In genomic region chr9:93452710-93453046, GRCh38 we compare ENCODE assay signal across 8 cellular contexts. TPM values are rescaled to one million over a fixed set of nuclear protein-coding genes. Genes with fewer than 3 reads are reported as not detected.
DNase-seq lines count a peak whose midpoint lies in the region; ATAC-seq, FAIRE-seq and TF ChIP-seq lines count a peak whose summit lies in the region.

No MANE protein-coding gene starts in this region.

- H3K9me1 ChIP-seq in keratinocyte (ENCODE audit: control insufficient read depth, extremely low read depth, insufficient read depth, low read length): no peaks in the 10 kb centered on the region

- no peaks in the 10 kb centered on the region for H3K27me3 Mint-ChIP-seq in CD4-positive, alpha-beta memory T cell
- H3K27me3 Mint-ChIP-seq in astrocyte (ENCODE audit: low read depth, unreplicated experiment): no peaks in the 10 kb centered on the region
- no peaks in the 10 kb centered on the region for H3K27me3 Mint-ChIP-seq in stimulated activated naive B cell treated with anti-CD40 and anti-IgM and Interleukin-4, amounts not matched to agents 10 μg/mL and 1 μg/mL and 100 μg/mL, for 72 hours

- peaks cover 56% of the 10 kb centered on the region for H3K4me1 ChIP-seq in CD4-positive, alpha-beta memory T cell (ENCODE audit: insufficient read depth, low read length)
- H3K4me1 ChIP-seq in astrocyte (ENCODE audit: insufficient read depth, low read length) (peaks cover 15% of the 10 kb centered on the region), keratinocyte (ENCODE audit: control insufficient read depth, extremely low read depth, insufficient read depth, low read length) (peaks cover 25% of the 10 kb centered on the region)

- H3K27me3 ChIP-seq in CD4-positive, alpha-beta memory T cell (ENCODE audit: insufficient read depth, low read length): no peaks in the 10 kb centered on the region
- H3K27me3 ChIP-seq in astrocyte (ENCODE audit: insufficient read depth, low read length) (no peaks in the 10 kb centered on the region), keratinocyte (ENCODE audit: control insufficient read depth, extremely low read depth, insufficient read depth, low read length) (no peaks in the 10 kb centered on the region)

- H3K27ac Mint-ChIP-seq in CD4-positive, alpha-beta memory T cell: peak overlapping the region; percentile 88 to 99 (median 97)
- H3K27ac Mint-ChIP-seq in astrocyte (ENCODE audit: unreplicated experiment): peak overlapping the region; percentile 60
- H3K27ac Mint-ChIP-seq in stimulated activated naive B cell treated with anti-CD40 and anti-IgM and Interleukin-4, amounts not matched to agents 10 μg/mL and 1 μg/mL and 100 μg/mL, for 72 hours: peak overlapping the region; percentile 96

- H3K9me3 ChIP-seq in CD4-positive, alpha-beta memory T cell (ENCODE audit: control insufficient read depth in 1 of 2, low read length in 2 of 2): no peaks in the 10 kb centered on the region
- H3K9me3 ChIP-seq in astrocyte (ENCODE audit: insufficient read depth, low read depth, low read length) (no peaks in the 10 kb centered on the region), keratinocyte (ENCODE audit: control insufficient read depth, low read depth, low read length) (no peaks in the 10 kb centered on the region)

- H4K20me1 ChIP-seq in astrocyte (ENCODE audit: insufficient read depth, low read length) (peaks cover 53% of the 10 kb centered on the region), keratinocyte (ENCODE audit: control insufficient read depth, extremely low read depth, insufficient read depth, low read length) (peaks cover 4% of the 10 kb centered on the region)

- dilution Hi-C loops in keratinocyte (cut with MboI; ENCODE audit: extremely low pct_ligation_motif_present, low sequenced_read_pairs): no loop called here

- intact Hi-C loops in CD4-positive, alpha-beta memory T cell (cut with micrococcal nuclease): loop anchor here (1.0 to 10.0 kb wide), 9 partner anchors 50 to 1338 kb away; partner anchors contain the start of genes CARD19, NINJ1, SPTLC1 and ZNF169

- CTCF ChIA-PET in CD4-positive, alpha-beta memory T cell (lab: Charles Lee; ENCODE audit: partially characterized antibody): interaction anchor here (1.3 to 2.4 kb wide), 3 partner anchors 11 to 347 kb away, joined by 5 to 22 read pairs (median 19); no protein-coding TSS in a partner anchor

- POLR2A ChIA-PET in CD4-positive, alpha-beta memory T cell (lab: Charles Lee; ENCODE audit: partially characterized antibody): interaction anchor here (0.9 to 2.4 kb wide), 8 partner anchors 11 to 498 kb away, joined by 3 to 34 read pairs (median 4); no protein-coding TSS in a partner anchor

- in situ Hi-C loops in KBM-7 (cut with MboI; ENCODE audit: low pct_unique_long_range_greater_than_20kb, low sequenced_read_pairs): no loop called here

- no peak for TF ChIP-seq CTCF in astrocyte (IDR thresholded peaks at IDR 0.05; ENCODE audit: insufficient read depth, low read depth, low read length)
- TF ChIP-seq CTCF in keratinocyte (optimal IDR thresholded peaks at IDR 0.05 in 1 of 3, IDR thresholded peaks at IDR 0.05 in 1 of 3, conservative IDR thresholded peaks at IDR 0.05 in 1 of 3; ENCODE audit: extremely low read depth in 1 of 3, insufficient read depth in 2 of 3, low read length in 3 of 3): no peak

- H3K9ac ChIP-seq in astrocyte (ENCODE audit: low read length) (peak overlapping the region; percentile 89), keratinocyte (ENCODE audit: control insufficient read depth, extremely low read depth, insufficient read depth, low read length) (peak overlapping the region; percentile 92)

- H2AFZ ChIP-seq in astrocyte (ENCODE audit: low read depth, low read length) (peak overlapping the region; percentile 69), keratinocyte (ENCODE audit: control insufficient read depth, low read length) (no peak overlapping the region)

- FAIRE-seq in astrocyte (lab: Jason Lieb, UNC) (no peak), keratinocyte (lab: Jason Lieb, UNC) (no peak)

- H3K27ac ChIP-seq in CD4-positive, alpha-beta memory T cell (ENCODE audit: low read depth, low read length): peak overlapping the region; percentile 69
- H3K27ac ChIP-seq in astrocyte (ENCODE audit: low read depth, low read length): peak overlapping the region; percentile 72
- H3K27ac ChIP-seq in keratinocyte (ENCODE audit: control insufficient read depth, insufficient read depth, low read length): peak overlapping the region; percentile 85

- no peak for DNase-seq in CD4-positive, alpha-beta memory T cell
- DNase-seq in LoVo (ENCODE audit: low spot score) (peak; percentile 18), astrocyte (ENCODE audit: low read depth) (no peak), keratinocyte (ENCODE audit: low read depth, low spot score) (no peak), SKM-1 treated with dmso at 0.1 percent for 144 hours (lab: John Stamatoyannopoulos, UW; ENCODE audit: unreplicated experiment) (no peak), KBM-7 (no peak), mucosa of gallbladder (ENCODE audit: low spot score) (no peak)
- no peak for DNase-seq in stimulated activated naive B cell treated with anti-CD40 and anti-IgM and Interleukin-4, amounts not matched to agents 10 μg/mL and 1 μg/mL and 100 μg/mL, for 72 hours

- peaks cover 81% of the 10 kb centered on the region for H3K79me2 ChIP-seq in astrocyte (ENCODE audit: insufficient read depth, low read length)
- peaks cover 61% of the 10 kb centered on the region for H3K79me2 ChIP-seq in keratinocyte (ENCODE audit: control insufficient read depth, insufficient read depth, low read length)

- peaks cover 4 to 31% of the 10 kb centered on the region in 2 donors for H3K36me3 Mint-ChIP-seq in CD4-positive, alpha-beta memory T cell
- H3K36me3 Mint-ChIP-seq in astrocyte (ENCODE audit: low read depth, unreplicated experiment): peaks cover 7% of the 10 kb centered on the region
- H3K36me3 Mint-ChIP-seq in stimulated activated naive B cell treated with anti-CD40 and anti-IgM and Interleukin-4, amounts not matched to agents 10 μg/mL and 1 μg/mL and 100 μg/mL, for 72 hours: peaks cover 12 to 31% of the 10 kb centered on the region in 2 donors

- H3K9me3 Mint-ChIP-seq in CD4-positive, alpha-beta memory T cell: no peaks in the 10 kb centered on the region
- no peaks in the 10 kb centered on the region for H3K9me3 Mint-ChIP-seq in astrocyte (ENCODE audit: unreplicated experiment)
- H3K9me3 Mint-ChIP-seq in stimulated activated naive B cell treated with anti-CD40 and anti-IgM and Interleukin-4, amounts not matched to agents 10 μg/mL and 1 μg/mL and 100 μg/mL, for 72 hours: no peaks in the 10 kb centered on the region

- H3K4me2 ChIP-seq in astrocyte (ENCODE audit: low read length) (peak overlapping the region; percentile 93), keratinocyte (ENCODE audit: control insufficient read depth, extremely low read depth, insufficient read depth, low read depth, low read length) (peak overlapping the region; percentile 77)

- H3K4me1 Mint-ChIP-seq in CD4-positive, alpha-beta memory T cell: peaks cover 34 to 60% (median 47%) of the 10 kb centered on the region in 4 donors
- H3K4me1 Mint-ChIP-seq in astrocyte (ENCODE audit: low read depth, unreplicated experiment): peaks cover 15% of the 10 kb centered on the region
- peaks cover 21 to 46% of the 10 kb centered on the region in 2 donors for H3K4me1 Mint-ChIP-seq in stimulated activated naive B cell treated with anti-CD40 and anti-IgM and Interleukin-4, amounts not matched to agents 10 μg/mL and 1 μg/mL and 100 μg/mL, for 72 hours

- H3K4me3 Mint-ChIP-seq in CD4-positive, alpha-beta memory T cell: peak overlapping the region; percentile 93 to 98 (median 96)
- peak overlapping the region; percentile 95 for H3K4me3 Mint-ChIP-seq in astrocyte (ENCODE audit: unreplicated experiment)
- H3K4me3 Mint-ChIP-seq in stimulated activated naive B cell treated with anti-CD40 and anti-IgM and Interleukin-4, amounts not matched to agents 10 μg/mL and 1 μg/mL and 100 μg/mL, for 72 hours: peak overlapping the region; percentile 87 to 92

- H3K36me3 ChIP-seq in CD4-positive, alpha-beta memory T cell (ENCODE audit: insufficient read depth, low read length): peaks cover 5% of the 10 kb centered on the region
- H3K36me3 ChIP-seq in astrocyte (ENCODE audit: insufficient read depth, low read length): peaks cover 6% of the 10 kb centered on the region
- H3K36me3 ChIP-seq in keratinocyte (ENCODE audit: control insufficient read depth in 2 of 2, extremely low read depth in 1 of 2, insufficient read depth in 2 of 2, low read length in 2 of 2): peaks cover 0 to 5% of the 10 kb centered on the region in 2 experiments

- H3K4me3 ChIP-seq in CD4-positive, alpha-beta memory T cell (ENCODE audit: low read length in 2 of 2): peak overlapping the region; percentile 69 to 83
- H3K4me3 ChIP-seq in astrocyte (ENCODE audit: insufficient read depth, low read depth, low read length): peak overlapping the region; percentile 79
- peak overlapping the region; percentile 90 to 96 (median 92) for H3K4me3 ChIP-seq in keratinocyte (ENCODE audit: control insufficient read depth in 2 of 3, extremely low read depth in 1 of 3, insufficient read depth in 2 of 3, low read depth in 1 of 3, low read length in 3 of 3)

- peak in 1 of 2 donors; percentile 0 for ATAC-seq in stimulated activated naive B cell treated with anti-CD40 and anti-IgM and Interleukin-4, amounts not matched to agents 10 μg/mL and 1 μg/mL and 100 μg/mL, for 72 hours (replicated peaks)

RNA-seq across cellular contexts. Expression of gene FAM120AOS, which starts 0.7 kb away (rescaled TPM):
- 10 to 100 TPM; 49.7 to 50.8 TPM for total RNA-seq in CD4-positive, alpha-beta memory T cell
- 10 to 100 TPM; 57.5 to 64.6 TPM for polyA plus RNA-seq in CD4-positive, alpha-beta memory T cell
- total RNA-seq in astrocyte (29.6 and 29.7 TPM in 2 replicates), mucosa of gallbladder (51.1 TPM)
- polyA plus RNA-seq in keratinocyte: 15.6 to 18.6 TPM (median 16.1 TPM) in 3 replicates
- polyA plus RNA-seq in keratinocyte (2011; ENCODE audit: low read depth): 8.2 TPM
- 11.9 and 20.7 TPM in 2 replicates for polyA plus RNA-seq in keratinocyte (2011; cell fraction: cytosol; rRNA removed)
- 12.7 and 14.1 TPM in 2 replicates for polyA plus RNA-seq in keratinocyte (2011; cell fraction: nucleus; rRNA removed)
- 11.6 and 13.0 TPM in 2 replicates for polyA plus RNA-seq in keratinocyte (2012; ENCODE audit: low replicate concordance)
- 4.4 to 11.1 TPM (median 8.6 TPM) in 3 replicates for polyA minus RNA-seq in keratinocyte
- 9.8 TPM for polyA minus RNA-seq in keratinocyte (2011; cell fraction: cytosol; rRNA and poly(A)+ RNA removed)
- polyA minus RNA-seq in keratinocyte (2011; cell fraction: nucleus; rRNA and poly(A)+ RNA removed): 4.3 and 5.7 TPM in 2 replicates

RNA-seq across cellular contexts. Expression of gene FAM120A, which starts 1.2 kb away (rescaled TPM):
- total RNA-seq in CD4-positive, alpha-beta memory T cell: 10 to 100 TPM; 85.8 to 88.5 TPM
- polyA plus RNA-seq in CD4-positive, alpha-beta memory T cell: 10 to 100 TPM in 1 of 2 donors, 1 to 10 TPM in 1; 6.2 to 14.0 TPM
- total RNA-seq in astrocyte (57.7 and 61.7 TPM in 2 replicates), mucosa of gallbladder (124 TPM)
- 51.6 to 88.3 TPM (median 79.2 TPM) in 3 replicates for polyA plus RNA-seq in keratinocyte
- 17.0 TPM for polyA plus RNA-seq in keratinocyte (2011; ENCODE audit: low read depth)
- polyA plus RNA-seq in keratinocyte (2011; cell fraction: cytosol; rRNA removed): 67.8 and 81.6 TPM in 2 replicates
- polyA plus RNA-seq in keratinocyte (2011; cell fraction: nucleus; rRNA removed): 78.2 and 93.4 TPM in 2 replicates
- 28.9 and 92.0 TPM in 2 replicates for polyA plus RNA-seq in keratinocyte (2012; ENCODE audit: low replicate concordance)
- polyA minus RNA-seq in keratinocyte: 161 to 235 TPM (median 181 TPM) in 3 replicates
- 184 TPM for polyA minus RNA-seq in keratinocyte (2011; cell fraction: cytosol; rRNA and poly(A)+ RNA removed)
- polyA minus RNA-seq in keratinocyte (2011; cell fraction: nucleus; rRNA and poly(A)+ RNA removed): 108 and 148 TPM in 2 replicates
